In the genomic region with DNA sequence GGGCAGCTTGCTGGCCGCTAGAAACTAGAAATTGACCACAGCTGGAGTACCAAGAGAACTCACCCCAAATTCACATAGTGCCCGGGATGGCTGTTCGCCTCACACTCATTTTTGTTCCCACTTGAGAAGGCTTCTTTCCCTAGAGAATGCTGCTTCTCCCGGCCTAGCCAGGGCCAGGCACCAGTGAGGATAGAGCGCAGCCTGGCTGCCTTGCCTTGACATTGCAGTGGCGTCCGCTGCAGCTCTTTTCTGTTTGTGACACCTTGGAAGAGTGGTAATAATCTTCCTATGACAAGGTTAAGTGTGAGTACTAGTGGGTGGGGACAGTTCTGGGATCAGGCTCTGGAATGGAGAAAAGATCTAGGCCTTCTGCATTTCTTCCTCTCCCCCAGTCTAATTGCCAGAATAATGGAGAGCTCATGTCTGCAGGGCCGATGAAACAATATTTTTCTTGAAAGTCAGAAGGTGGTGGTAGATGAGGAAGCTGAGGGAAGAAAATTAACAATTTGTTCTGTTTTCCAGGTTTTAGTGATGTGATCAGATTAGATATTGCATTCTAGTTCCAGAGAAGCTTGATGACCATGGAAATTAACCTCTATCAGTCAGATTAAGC, we compare ENCODE assay signal across 1 cellular context.
TF ChIP-seq lines count a peak whose summit lies in the region.

No MANE protein-coding gene starts in this region.

TF ChIP-seq in HepG2, 621 proteins besides CTCF, POLR2A, EP300 and RAD21 (continued from another document and continues in another):
- no peak; the same call in 1 of the 2 replicates for TF ChIP-seq ZNF747 (CRISPR knock-in tag; IDR thresholded peaks at IDR 0.05; ENCODE audit: borderline replicate concordance)
- TF ChIP-seq MXD4 (CRISPR knock-in tag; IDR thresholded peaks at IDR 0.05): peak; percentile 49; the same call in 1 of the 2 replicates
- no peak; the same call in 1 of the 2 replicates for TF ChIP-seq GABPB1 (CRISPR knock-in tag; IDR thresholded peaks at IDR 0.05)
- TF ChIP-seq TARDBP (CRISPR knock-in tag; IDR thresholded peaks at IDR 0.05): no peak; the same call in 1 of the 2 replicates
- 0 out of 2 replicates have a peak, but pooled peaks have one; percentile 13 for TF ChIP-seq ZNF530 (CRISPR knock-in tag; IDR thresholded peaks at IDR 0.05; ENCODE audit: low read depth)
- no peak for TF ChIP-seq KLF11 (CRISPR knock-in tag; IDR thresholded peaks at IDR 0.05)
- TF ChIP-seq ZNF207 (IDR thresholded peaks at IDR 0.05; ENCODE audit: borderline replicate concordance): no peak; the same call in 1 of the 2 replicates
- no peak for TF ChIP-seq EEA1 (CRISPR knock-in tag; IDR thresholded peaks at IDR 0.05; ENCODE audit: borderline replicate concordance)
- TF ChIP-seq, protein P1, sequence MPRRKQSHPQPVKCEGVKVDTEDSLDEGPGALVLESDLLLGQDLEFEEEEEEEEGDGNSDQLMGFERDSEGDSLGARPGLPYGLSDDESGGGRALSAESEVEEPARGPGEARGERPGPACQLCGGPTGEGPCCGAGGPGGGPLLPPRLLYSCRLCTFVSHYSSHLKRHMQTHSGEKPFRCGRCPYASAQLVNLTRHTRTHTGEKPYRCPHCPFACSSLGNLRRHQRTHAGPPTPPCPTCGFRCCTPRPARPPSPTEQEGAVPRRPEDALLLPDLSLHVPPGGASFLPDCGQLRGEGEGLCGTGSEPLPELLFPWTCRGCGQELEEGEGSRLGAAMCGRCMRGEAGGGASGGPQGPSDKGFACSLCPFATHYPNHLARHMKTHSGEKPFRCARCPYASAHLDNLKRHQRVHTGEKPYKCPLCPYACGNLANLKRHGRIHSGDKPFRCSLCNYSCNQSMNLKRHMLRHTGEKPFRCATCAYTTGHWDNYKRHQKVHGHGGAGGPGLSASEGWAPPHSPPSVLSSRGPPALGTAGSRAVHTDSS (CRISPR knock-in tag; conservative IDR thresholded peaks at IDR 0.05): no peak
- TF ChIP-seq CHD4 (IDR thresholded peaks at IDR 0.05; ENCODE audit: borderline replicate concordance, low read length): peak; percentile 59; the same call in 1 of the 2 replicates
- no peak for TF ChIP-seq ZBTB40 (IDR thresholded peaks at IDR 0.05)
- no peak; the same call in 1 of the 2 replicates for TF ChIP-seq ZBTB40 (CRISPR knock-in tag; IDR thresholded peaks at IDR 0.05)
- peak; percentile 74 for TF ChIP-seq SMC3 (IDR thresholded peaks at IDR 0.05; ENCODE audit: low read length)
- 0 out of 2 replicates have a peak, but pooled peaks have one; percentile 11 for TF ChIP-seq ZBED4 (CRISPR knock-in tag; IDR thresholded peaks at IDR 0.05; ENCODE audit: borderline replicate concordance)
- 0 out of 2 replicates have a peak, but pooled peaks have one; percentile 14 for TF ChIP-seq ZSCAN25 (CRISPR knock-in tag; IDR thresholded peaks at IDR 0.05)
- TF ChIP-seq, protein P2, sequence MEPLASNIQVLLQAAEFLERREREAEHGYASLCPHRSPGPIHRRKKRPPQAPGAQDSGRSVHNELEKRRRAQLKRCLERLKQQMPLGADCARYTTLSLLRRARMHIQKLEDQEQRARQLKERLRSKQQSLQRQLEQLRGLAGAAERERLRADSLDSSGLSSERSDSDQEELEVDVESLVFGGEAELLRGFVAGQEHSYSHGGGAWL (CRISPR knock-in tag; IDR thresholded peaks at IDR 0.05): no peak
- TF ChIP-seq PRDM4 (CRISPR knock-in tag; IDR thresholded peaks at IDR 0.05; ENCODE audit: borderline replicate concordance): no peak
- no peak for TF ChIP-seq ZNF225 (CRISPR knock-in tag; IDR thresholded peaks at IDR 0.05)
- no peak; the same call in 1 of the 2 replicates for TF ChIP-seq ZC3H13 (CRISPR knock-in tag; IDR thresholded peaks at IDR 0.05)
- TF ChIP-seq CENPT (CRISPR knock-in tag; IDR thresholded peaks at IDR 0.05; ENCODE audit: low read depth): no peak
- no peak for TF ChIP-seq RFX3 (CRISPR knock-in tag; IDR thresholded peaks at IDR 0.05)
- TF ChIP-seq, protein P3, sequence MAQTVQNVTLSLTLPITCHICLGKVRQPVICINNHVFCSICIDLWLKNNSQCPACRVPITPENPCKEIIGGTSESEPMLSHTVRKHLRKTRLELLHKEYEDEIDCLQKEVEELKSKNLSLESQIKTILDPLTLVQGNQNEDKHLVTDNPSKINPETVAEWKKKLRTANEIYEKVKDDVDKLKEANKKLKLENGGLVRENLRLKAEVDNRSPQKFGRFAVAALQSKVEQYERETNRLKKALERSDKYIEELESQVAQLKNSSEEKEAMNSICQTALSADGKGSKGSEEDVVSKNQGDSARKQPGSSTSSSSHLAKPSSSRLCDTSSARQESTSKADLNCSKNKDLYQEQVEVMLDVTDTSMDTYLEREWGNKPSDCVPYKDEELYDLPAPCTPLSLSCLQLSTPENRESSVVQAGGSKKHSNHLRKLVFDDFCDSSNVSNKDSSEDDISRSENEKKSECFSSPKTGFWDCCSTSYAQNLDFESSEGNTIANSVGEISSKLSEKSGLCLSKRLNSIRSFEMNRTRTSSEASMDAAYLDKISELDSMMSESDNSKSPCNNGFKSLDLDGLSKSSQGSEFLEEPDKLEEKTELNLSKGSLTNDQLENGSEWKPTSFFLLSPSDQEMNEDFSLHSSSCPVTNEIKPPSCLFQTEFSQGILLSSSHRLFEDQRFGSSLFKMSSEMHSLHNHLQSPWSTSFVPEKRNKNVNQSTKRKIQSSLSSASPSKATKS (CRISPR knock-in tag; IDR thresholded peaks at IDR 0.05): 0 out of 2 replicates have a peak, but pooled peaks have one; percentile 44
- peak; percentile 6 for TF ChIP-seq ZFX (CRISPR knock-in tag; IDR thresholded peaks at IDR 0.05; ENCODE audit: low read depth)
- TF ChIP-seq, protein P4, sequence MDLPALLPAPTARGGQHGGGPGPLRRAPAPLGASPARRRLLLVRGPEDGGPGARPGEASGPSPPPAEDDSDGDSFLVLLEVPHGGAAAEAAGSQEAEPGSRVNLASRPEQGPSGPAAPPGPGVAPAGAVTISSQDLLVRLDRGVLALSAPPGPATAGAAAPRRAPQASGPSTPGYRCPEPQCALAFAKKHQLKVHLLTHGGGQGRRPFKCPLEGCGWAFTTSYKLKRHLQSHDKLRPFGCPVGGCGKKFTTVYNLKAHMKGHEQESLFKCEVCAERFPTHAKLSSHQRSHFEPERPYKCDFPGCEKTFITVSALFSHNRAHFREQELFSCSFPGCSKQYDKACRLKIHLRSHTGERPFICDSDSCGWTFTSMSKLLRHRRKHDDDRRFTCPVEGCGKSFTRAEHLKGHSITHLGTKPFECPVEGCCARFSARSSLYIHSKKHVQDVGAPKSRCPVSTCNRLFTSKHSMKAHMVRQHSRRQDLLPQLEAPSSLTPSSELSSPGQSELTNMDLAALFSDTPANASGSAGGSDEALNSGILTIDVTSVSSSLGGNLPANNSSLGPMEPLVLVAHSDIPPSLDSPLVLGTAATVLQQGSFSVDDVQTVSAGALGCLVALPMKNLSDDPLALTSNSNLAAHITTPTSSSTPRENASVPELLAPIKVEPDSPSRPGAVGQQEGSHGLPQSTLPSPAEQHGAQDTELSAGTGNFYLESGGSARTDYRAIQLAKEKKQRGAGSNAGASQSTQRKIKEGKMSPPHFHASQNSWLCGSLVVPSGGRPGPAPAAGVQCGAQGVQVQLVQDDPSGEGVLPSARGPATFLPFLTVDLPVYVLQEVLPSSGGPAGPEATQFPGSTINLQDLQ (CRISPR knock-in tag; IDR thresholded peaks at IDR 0.05): peak; percentile 15
- no peak for TF ChIP-seq ZNF432 (CRISPR knock-in tag; IDR thresholded peaks at IDR 0.05; ENCODE audit: borderline replicate concordance)
- TF ChIP-seq JUN (CRISPR knock-in tag; IDR thresholded peaks at IDR 0.05): no peak
- no peak for TF ChIP-seq RBFOX2 (IDR thresholded peaks at IDR 0.05; ENCODE audit: low read depth, low read length)
- TF ChIP-seq DNMT3B (CRISPR knock-in tag; conservative IDR thresholded peaks at IDR 0.05): 0 out of 2 replicates have a peak, but pooled peaks have one; percentile 63
- peak; percentile 81 for TF ChIP-seq RBM22 (optimal IDR thresholded peaks at IDR 0.05; ENCODE audit: low read length)
